In genomic region chr12:50110762-50111416, GRCh38 we compare ENCODE assay signal across 1 cellular context.
TF ChIP-seq lines count a peak whose summit lies in the region.

No MANE protein-coding gene starts in this region.

TF ChIP-seq in HepG2, 621 proteins besides CTCF, POLR2A, EP300 and RAD21 (continued from another document and continues in another):
- TF ChIP-seq RERE (CRISPR knock-in tag; IDR thresholded peaks at IDR 0.05; ENCODE audit: low read depth): no peak
- no peak for TF ChIP-seq SPEN (CRISPR knock-in tag; IDR thresholded peaks at IDR 0.05; ENCODE audit: low read depth)
- no peak for TF ChIP-seq U2AF2 (IDR thresholded peaks at IDR 0.05; ENCODE audit: low read depth, low read length)
- TF ChIP-seq MYC (CRISPR knock-in tag; IDR thresholded peaks at IDR 0.05; ENCODE audit: borderline replicate concordance): no peak
- TF ChIP-seq THAP7 (CRISPR knock-in tag; IDR thresholded peaks at IDR 0.05): no peak
- 0 out of 2 replicates have a peak, but pooled peaks have one; percentile 14 for TF ChIP-seq ELF3 (CRISPR knock-in tag; IDR thresholded peaks at IDR 0.05)
- TF ChIP-seq ZFAT (CRISPR knock-in tag; conservative IDR thresholded peaks at IDR 0.05): no peak
- no peak for TF ChIP-seq ZNF260 (CRISPR knock-in tag; IDR thresholded peaks at IDR 0.05; ENCODE audit: borderline replicate concordance, low read depth)
- TF ChIP-seq SMAD1 (CRISPR knock-in tag; IDR thresholded peaks at IDR 0.05; ENCODE audit: borderline replicate concordance, low read depth): no peak
- no peak for TF ChIP-seq GATAD1 (CRISPR knock-in tag; IDR thresholded peaks at IDR 0.05)
- TF ChIP-seq NFIB (CRISPR knock-in tag; IDR thresholded peaks at IDR 0.05; ENCODE audit: borderline replicate concordance): no peak
- peak; percentile 61; the same call in 1 of the 2 replicates for TF ChIP-seq SRY (CRISPR knock-in tag; IDR thresholded peaks at IDR 0.05)
- no peak for TF ChIP-seq KLF15 (CRISPR knock-in tag; IDR thresholded peaks at IDR 0.05; ENCODE audit: borderline replicate concordance)
- no peak for TF ChIP-seq ZNF546 (CRISPR knock-in tag; conservative IDR thresholded peaks at IDR 0.05)
- no peak for TF ChIP-seq ZNF362 (CRISPR knock-in tag; IDR thresholded peaks at IDR 0.05; ENCODE audit: borderline replicate concordance)
- no peak for TF ChIP-seq THYN1 (CRISPR knock-in tag; IDR thresholded peaks at IDR 0.05; ENCODE audit: borderline replicate concordance, low read depth)
- no peak for TF ChIP-seq TAF1 (CRISPR knock-in tag; IDR thresholded peaks at IDR 0.05)
- no peak for TF ChIP-seq MTF1 (CRISPR knock-in tag; IDR thresholded peaks at IDR 0.05)
- TF ChIP-seq LRRFIP1 (CRISPR knock-in tag; conservative IDR thresholded peaks at IDR 0.05): no peak
- no peak for TF ChIP-seq TCF7 (IDR thresholded peaks at IDR 0.05; ENCODE audit: low read depth)
- no peak for TF ChIP-seq ZBTB39 (CRISPR knock-in tag; IDR thresholded peaks at IDR 0.05)
- no peak for TF ChIP-seq WIZ (CRISPR knock-in tag; IDR thresholded peaks at IDR 0.05)
- no peak for TF ChIP-seq ZNF547 (CRISPR knock-in tag; IDR thresholded peaks at IDR 0.05)
- peak; percentile 55; the same call in 1 of the 2 replicates for TF ChIP-seq SAP130 (CRISPR knock-in tag; IDR thresholded peaks at IDR 0.05; ENCODE audit: low read depth)
- TF ChIP-seq HOXA3 (CRISPR knock-in tag; IDR thresholded peaks at IDR 0.05): no peak
- TF ChIP-seq NR2F2 (IDR thresholded peaks at IDR 0.05; ENCODE audit: borderline replicate concordance, low read depth): no peak
- TF ChIP-seq PBX2 (CRISPR knock-in tag; IDR thresholded peaks at IDR 0.05): no peak
- TF ChIP-seq FOSL1 (CRISPR knock-in tag; IDR thresholded peaks at IDR 0.05; ENCODE audit: borderline replicate concordance): no peak
- TF ChIP-seq MXD4 (CRISPR knock-in tag; IDR thresholded peaks at IDR 0.05): no peak
- TF ChIP-seq ELK4 (CRISPR knock-in tag; IDR thresholded peaks at IDR 0.05; ENCODE audit: borderline replicate concordance): no peak
- peak; percentile 39; the same call in 1 of the 2 replicates for TF ChIP-seq ZNF777 (CRISPR knock-in tag; IDR thresholded peaks at IDR 0.05)
- no peak for TF ChIP-seq NFIC (IDR thresholded peaks at IDR 0.05; ENCODE audit: low read length)
- no peak for TF ChIP-seq NR0B2 (CRISPR knock-in tag; IDR thresholded peaks at IDR 0.05)
- no peak for TF ChIP-seq TOE1 (CRISPR knock-in tag; IDR thresholded peaks at IDR 0.05)
- no peak for TF ChIP-seq GATA4 (IDR thresholded peaks at IDR 0.05; ENCODE audit: borderline replicate concordance, low read depth)
- TF ChIP-seq PLSCR1 (CRISPR knock-in tag; IDR thresholded peaks at IDR 0.05; ENCODE audit: borderline replicate concordance): no peak
- no peak for TF ChIP-seq POGZ (CRISPR knock-in tag; IDR thresholded peaks at IDR 0.05)
- no peak for TF ChIP-seq RBAK (CRISPR knock-in tag; IDR thresholded peaks at IDR 0.05)
- no peak for TF ChIP-seq ZNF644 (CRISPR knock-in tag; IDR thresholded peaks at IDR 0.05; ENCODE audit: low read depth)
- peak; percentile 60; the same call in 1 of the 2 replicates for TF ChIP-seq ZNF792 (CRISPR knock-in tag; IDR thresholded peaks at IDR 0.05)
- TF ChIP-seq ZBTB21 (CRISPR knock-in tag; IDR thresholded peaks at IDR 0.05): no peak
- TF ChIP-seq ZNF597 (CRISPR knock-in tag; IDR thresholded peaks at IDR 0.05): no peak
- TF ChIP-seq GPBP1L1 (CRISPR knock-in tag; IDR thresholded peaks at IDR 0.05): no peak
- TF ChIP-seq KLF13 (CRISPR knock-in tag; IDR thresholded peaks at IDR 0.05): no peak
- TF ChIP-seq ZNF350 (CRISPR knock-in tag; IDR thresholded peaks at IDR 0.05; ENCODE audit: borderline replicate concordance, low read depth): no peak
- TF ChIP-seq ASH2L (IDR thresholded peaks at IDR 0.05; ENCODE audit: insufficient read length, low read depth, low read length): no peak
- no peak; the same call in 1 of the 2 replicates for TF ChIP-seq TMF1 (CRISPR knock-in tag; IDR thresholded peaks at IDR 0.05; ENCODE audit: low read depth)
- TF ChIP-seq SOX5 (CRISPR knock-in tag; IDR thresholded peaks at IDR 0.05; ENCODE audit: borderline replicate concordance): no peak
- TF ChIP-seq NONO (IDR thresholded peaks at IDR 0.05): no peak
- no peak for TF ChIP-seq NONO (CRISPR knock-in tag; conservative IDR thresholded peaks at IDR 0.05)
